8 cellular contexts compared by ENCODE assay signal in genomic region chr3:63967675-63968611, GRCh38. TPM values are rescaled to one million over a fixed set of nuclear protein-coding genes. Genes with fewer than 3 reads are reported as not detected.
A peak's percentile ranks its signal among the peaks of the same experiment; 100 is the strongest.
DNase-seq lines count a peak whose midpoint lies in the region; ATAC-seq and TF ChIP-seq lines count a peak whose summit lies in the region.

No MANE protein-coding gene starts in this region.

- CTCF ChIA-PET in A673 (lab: Charles Lee) (no interaction called here), GM10248 (lab: Yijun Ruan, JAX) (interaction anchor here (1.2 to 9.7 kb wide), 4 partner anchors 10 to 30 kb away, joined by 3 to 106 read pairs (median 21); no protein-coding TSS in a partner anchor)

- TF ChIP-seq CTCF in A673 (conservative IDR thresholded peaks at IDR 0.05; ENCODE audit: low read depth, low read length) (no peak), cardiac muscle cell (IDR thresholded peaks at IDR 0.05; ENCODE audit: low read depth, low read length) (no peak), GM10248 (IDR thresholded peaks at IDR 0.05; ENCODE audit: control extremely low read depth, extremely low read depth, low read depth, missing control alignments) (no peak)

- ATAC-seq in GM18508 (IDR thresholded peaks at IDR 0.05; ENCODE audit: insufficient read depth, unreplicated experiment) (peak; percentile 33), HG02943 (IDR thresholded peaks at IDR 0.05; ENCODE audit: low read depth, unreplicated experiment) (peak; percentile 76)

- intact Hi-C loops in A673 (cut with micrococcal nuclease; ENCODE audit: unreplicated experiment) = no loop called here

- no peaks in the 10 kb centered on the region for H3K9me3 ChIP-seq in A673 (ENCODE audit: low read depth, low read length, poor library complexity, severe bottlenecking)
- no peaks in the 10 kb centered on the region for H3K9me3 ChIP-seq in cardiac muscle cell (ENCODE audit: low read depth)

- H3K4me3 ChIP-seq in A673 (ENCODE audit: low read depth, low read length, poor library complexity, severe bottlenecking) (peak overlapping the region; percentile 10), cardiac muscle cell (no peak overlapping the region)

- H3K27me3 ChIP-seq in A673 (replicated peaks; ENCODE audit: insufficient read depth, low read depth, low read length, poor library complexity) (no peaks in the 10 kb centered on the region), cardiac muscle cell (no peaks in the 10 kb centered on the region)

- H3K36me3 ChIP-seq in A673 (ENCODE audit: insufficient read depth, low read length, poor library complexity, severe bottlenecking) (no peaks in the 10 kb centered on the region), cardiac muscle cell (no peaks in the 10 kb centered on the region)

- DNase-seq in A673 (ENCODE audit: low spot score) = no peak
- peak; percentile 66 for DNase-seq in NCI-H524 treated with DMSO at 0.1 percent for 48 hours (lab: John Stamatoyannopoulos, UW)
- peak; percentile 20 for DNase-seq in activated naive CD4-positive, alpha-beta T cell treated with anti-CD3 and anti-CD28 coated beads, Interleukin-2, amount 50 U/mL, for 16 hours
- peak; percentile 43 to 86 for DNase-seq in cardiac muscle cell (ENCODE audit: low read depth in 1 of 2, low spot score in 1 of 2)
- DNase-seq in retina = peak; percentile 66
- DNase-seq in GM10248 (ENCODE audit: extremely low spot score) = no peak

- H3K27ac ChIP-seq in A673 (ENCODE audit: low read depth, low read length, poor library complexity, severe bottlenecking) (peak overlapping the region; percentile 30), cardiac muscle cell (peak overlapping the region; percentile 21)

- no TSS peak for BruUV-seq in A673 (replicated peaks; lab: Mats Ljungman, UMichigan)

- peaks cover 22% of the 10 kb centered on the region for H3K4me1 ChIP-seq in A673 (ENCODE audit: insufficient read depth, low read length, poor library complexity, severe bottlenecking)
- H3K4me1 ChIP-seq in cardiac muscle cell (ENCODE audit: low read depth) = peaks cover 51% of the 10 kb centered on the region

- POLR2A ChIA-PET in A673 (lab: Charles Lee; ENCODE audit: low non-redundant PET) = no interaction called here
- POLR2A ChIA-PET in GM10248 (lab: Yijun Ruan, JAX) = interaction anchor here (0.6 kb wide), 1 partner anchor 15 kb away, joined by 4 read pairs; no protein-coding TSS in a partner anchor

RNA-seq across cellular contexts. Expression of gene PSMD6, which starts 55.4 kb away (rescaled TPM):
- total RNA-seq in A673 (2021) (65.3 and 66.5 TPM in 2 replicates), cardiac muscle cell (107 and 110 TPM in 2 replicates)
- 159 and 184 TPM in 2 replicates for polyA plus RNA-seq in cardiac muscle cell

RNA-seq across cellular contexts. Expression of gene SCAANT1, which starts 55.8 kb away (rescaled TPM):
- not detected in 2 replicates for total RNA-seq in A673 (2021)
- total RNA-seq in cardiac muscle cell = not detected in 2 replicates
- 2.0 TPM in 1 of 2 replicates, not detected in the other for polyA plus RNA-seq in cardiac muscle cell

Comparison
In these comparisons a context has a peak if more than half of its experiments do, and no peak if none do; other contexts are left out.
1. DNase-seq: peak in NCI-H524 treated with DMSO at 0.1 percent for 48 hours (single experiment), activated naive CD4-positive, alpha-beta T cell treated with anti-CD3 and anti-CD28 coated beads, Interleukin-2, amount 50 U/mL, for 16 hours (single experiment), cardiac muscle cell (2 of 2) and retina (single experiment); none in A673 (single experiment) and GM10248 (single experiment).